ENCODE assay signal across 6 cellular contexts in the genomic region with DNA sequence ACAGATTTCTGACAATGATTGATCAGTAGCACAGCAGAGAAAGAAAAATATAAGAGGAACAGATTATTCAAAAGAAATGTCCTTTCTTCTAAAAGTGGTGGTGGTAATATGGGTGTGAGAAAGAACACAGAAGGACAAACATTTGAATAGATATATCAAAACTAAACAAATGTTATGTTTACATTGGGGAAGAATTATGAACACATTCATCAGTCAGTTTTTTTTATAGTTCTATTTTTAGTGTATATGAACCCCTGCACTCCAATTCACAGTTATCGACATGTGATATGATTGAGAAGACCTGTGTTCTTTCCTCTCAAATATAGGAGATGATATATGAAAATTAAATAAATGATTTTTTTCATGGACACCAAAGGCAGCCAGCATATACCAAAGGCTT.
"Had no signal": no experiment of that assay in that cellular context is flagged by ENCODE, and none has a peak within 500 bp of the region (broad histone marks: within the 10 kb centered on the region; RNA-seq: fewer than 3 reads in every experiment).

No MANE protein-coding gene starts in this region.

- H2AFZ ChIP-seq: GM23338 had no signal

- ATAC-seq: GM23338, HepG2, K562 had no signal

- H3K27ac ChIP-seq: HL-60 had no signal

- DNase-seq: H9, HCEC 1CT had no signal

- H3K4me1 Mint-ChIP-seq: GM23338 had no signal

- H3K4me2 ChIP-seq: GM23338 had no signal

- H3K9me3 Mint-ChIP-seq: GM23338, H9 had no signal

- H3K27ac Mint-ChIP-seq: GM23338, H9 had no signal

- H3K4me3 ChIP-seq: GM23338, K562 had no signal

- H3K4me3 Mint-ChIP-seq: GM23338, H9 had no signal
